1 cellular context compared by ENCODE assay signal in genomic region chr1:75074719-75075395, GRCh38.
TF ChIP-seq lines count a peak whose summit lies in the region.

No MANE protein-coding gene starts in this region.

TF ChIP-seq in A549, 52 proteins besides CTCF, POLR2A, EP300 and RAD21 (continued from another document):
- TF ChIP-seq REST (IDR thresholded peaks at IDR 0.05) (no peak), RFX5 (IDR thresholded peaks at IDR 0.05) (no peak), CBX2 (IDR thresholded peaks at IDR 0.05; ENCODE audit: borderline replicate concordance, low read depth) (no peak), RARB (CRISPR knock-in tag; IDR thresholded peaks at IDR 0.05) (no peak), NPAS2 (CRISPR knock-in tag; IDR thresholded peaks at IDR 0.05; ENCODE audit: borderline replicate concordance) (no peak), JUNB (IDR thresholded peaks at IDR 0.05) (no peak), ZFP36 (IDR thresholded peaks at IDR 0.05; ENCODE audit: borderline replicate concordance, partially characterized antibody) (no peak), ZSCAN20 (CRISPR knock-in tag; IDR thresholded peaks at IDR 0.05) (no peak), KDM1A (IDR thresholded peaks at IDR 0.05; ENCODE audit: low read depth) (no peak), MAX (IDR thresholded peaks at IDR 0.05) (no peak), CEBPB (IDR thresholded peaks at IDR 0.05) (no peak), JUN (IDR thresholded peaks at IDR 0.05) (no peak), TFCP2L1 (CRISPR knock-in tag; IDR thresholded peaks at IDR 0.05) (no peak), NR3C1 (IDR thresholded peaks at IDR 0.05) (no peak)
